Comparison of ENCODE assay signal across 10 cellular contexts in genomic region chr11:71489311-71490043, GRCh38. TPM values are rescaled to one million over a fixed set of nuclear protein-coding genes. Genes with fewer than 3 reads are reported as not detected.
DNase-seq lines count a peak whose midpoint lies in the region; ATAC-seq, FAIRE-seq and TF ChIP-seq lines count a peak whose summit lies in the region.
"Had no signal": no experiment of that assay in that cellular context is flagged by ENCODE, and none has a peak within 500 bp of the region (broad histone marks: within the 10 kb centered on the region; RNA-seq: fewer than 3 reads in every experiment).

No MANE protein-coding gene starts in this region.

- H2BK5ac ChIP-seq in H1 (ENCODE audit: low read depth, low read length), result no peak overlapping the region

- no peaks in the 10 kb centered on the region for H3K27me3 Mint-ChIP-seq in activated B cell treated with CpG ODN at 0.5 μM for 24 hours
- H3K27me3 Mint-ChIP-seq in nephron progenitor cell (ENCODE audit: low read depth, poor library complexity), result peaks cover 2% of the 10 kb centered on the region
- H3K27me3 Mint-ChIP-seq: naive B cell had no signal

- no peak overlapping the region for H3K14ac ChIP-seq in H1 (ENCODE audit: insufficient read length)

- intact Hi-C loops in activated B cell treated with CpG ODN at 0.5 μM for 24 hours (cut with micrococcal nuclease) (no loop called here), esophagus muscularis mucosa (cut with DNase I) (no loop called here)

- H3K4me1 ChIP-seq in H1 (replicated peaks in 1 of 4; ENCODE audit: control insufficient read depth in 3 of 4, insufficient read depth in 4 of 4, low read length in 3 of 4), result no peaks in the 10 kb centered on the region
- no peaks in the 10 kb centered on the region for H3K4me1 ChIP-seq in esophagus muscularis mucosa

- H4K91ac ChIP-seq in H1 (replicated peaks; ENCODE audit: insufficient read length, low read length), result no peak overlapping the region

- H3K56ac ChIP-seq in H1 (replicated peaks; ENCODE audit: insufficient read length, low read depth, low read length), result no peak overlapping the region

- peak; percentile 35 for DNase-seq in GM19240 (ENCODE audit: insufficient read length, low spot score)
- peak; percentile 15 for DNase-seq in activated B cell treated with CpG ODN at 0.5 μM for 24 hours
- DNase-seq in H1 (ENCODE audit: low read depth in 1 of 2, low spot score in 2 of 2), result peak in 1 of 2 experiments; percentile 33
- DNase-seq in stimulated activated CD4-positive, alpha-beta T cell treated with anti-CD3 and anti-CD28 coated beads, Interleukin-2, amount 100 ng/mL, for 48 hours, result peak; percentile 53 to 57
- DNase-seq in esophagus muscularis mucosa (ENCODE audit: extremely low spot score), result no peak
- no peak for DNase-seq in AG08396 (ENCODE audit: low spot score)
- DNase-seq in nephron progenitor cell, result no peak
- DNase-seq: naive B cell had no signal

- H3K18ac ChIP-seq in H1 (ENCODE audit: extremely low read depth, low read length), result no peak overlapping the region

- peak overlapping the region; percentile 71; the same call in 1 of the 2 replicates for H4K8ac ChIP-seq in H1 (ENCODE audit: extremely low read depth, insufficient read depth, low read length)

- peaks cover 0 to 17% (median 8%) of the 10 kb centered on the region in 4 experiments; a peak in 4 of 8 replicates for H3K36me3 ChIP-seq in H1 (ENCODE audit: control insufficient read depth in 2 of 4, insufficient read depth in 4 of 4, low read length in 3 of 4)
- H3K36me3 ChIP-seq in esophagus muscularis mucosa, result peaks cover 50 to 86% (median 66%) of the 10 kb centered on the region in 4 donors

- TF ChIP-seq EP300 in H1 (IDR thresholded peaks at IDR 0.05; ENCODE audit: borderline replicate concordance in 1 of 2, low read depth in 2 of 2, low read length in 2 of 2) (no peak), esophagus muscularis mucosa (IDR thresholded peaks at IDR 0.05) (no peak)

- H3K27me3 ChIP-seq in H1 (replicated peaks in 1 of 4; ENCODE audit: control insufficient read depth in 3 of 4, extremely low read depth in 1 of 4, insufficient read depth in 3 of 4, low read length in 3 of 4), result no peaks in the 10 kb centered on the region
- H3K27me3 ChIP-seq in esophagus muscularis mucosa, result no peaks in the 10 kb centered on the region

- H3K9me3 Mint-ChIP-seq in activated B cell treated with CpG ODN at 0.5 μM for 24 hours, result no peaks in the 10 kb centered on the region
- no peaks in the 10 kb centered on the region for H3K9me3 Mint-ChIP-seq in nephron progenitor cell
- H3K9me3 Mint-ChIP-seq: naive B cell had no signal

- H2AFZ ChIP-seq in H1 (ENCODE audit: low read length), result no peak overlapping the region

- H3K23ac ChIP-seq in H1 (ENCODE audit: insufficient read length), result no peak overlapping the region

- no peak overlapping the region for H3K4me2 ChIP-seq in H1 (ENCODE audit: insufficient read depth in 1 of 2, low read depth in 2 of 2, low read length in 2 of 2)

- H3K23me2 ChIP-seq in H1 (ENCODE audit: low read depth, low read length), result peaks cover 4% of the 10 kb centered on the region; the same call in 1 of the 2 replicates

- no peaks in the 10 kb centered on the region for H3K79me1 ChIP-seq in H1 (ENCODE audit: low read depth, low read length)

- no peak for FAIRE-seq in H1 (lab: Jason Lieb, UNC)

- H3K27ac ChIP-seq in H1 (ENCODE audit: low read depth, low read length), result no peak overlapping the region
- H3K27ac ChIP-seq in esophagus muscularis mucosa (replicated peaks in 1 of 4), result no peak overlapping the region

- H3K79me2 ChIP-seq in H1 (ENCODE audit: control insufficient read depth in 1 of 2, insufficient read depth in 2 of 2, low read length in 2 of 2), result no peaks in the 10 kb centered on the region

- no peak overlapping the region for H2BK12ac ChIP-seq in H1 (ENCODE audit: low read depth, low read length)

- H3K4me3 ChIP-seq in H1 (ENCODE audit: extremely low read depth in 1 of 4, insufficient read depth in 2 of 4, low read depth in 3 of 4, low read length in 4 of 4), result no peak overlapping the region
- H3K4me3 ChIP-seq in esophagus muscularis mucosa, result no peak overlapping the region

- WGBS in H1 (ENCODE audit: extremely low coverage in 1 of 2, insufficient coverage in 1 of 2, insufficient read length in 1 of 2, insufficient replicate concordance in 2 of 2, low coverage in 1 of 2, low lambda C conversion rate in 2 of 2, missing lambda C conversion rate in 1 of 2), 2 experiments, result 93% methylated on average over 15 of the region's 15 CpGs; no CpG with 5 or more reads in 1 of the 2 experiments
- WGBS in esophagus muscularis mucosa, result 59% methylated on average over 12 of the region's 15 CpGs

- TF ChIP-seq RAD21 in H1 (IDR thresholded peaks at IDR 0.05 in 1 of 2, conservative IDR thresholded peaks at IDR 0.05 in 1 of 2; ENCODE audit: low read depth in 2 of 2, low read length in 2 of 2), result no peak

- no peak overlapping the region for H2BK20ac ChIP-seq in H1 (ENCODE audit: low read length)

- TF ChIP-seq POLR2A in H1 (IDR thresholded peaks at IDR 0.05; ENCODE audit: control extremely low read depth in 1 of 2, low read depth in 2 of 2, low read length in 2 of 2) (no peak), esophagus muscularis mucosa (IDR thresholded peaks at IDR 0.05; ENCODE audit: low read depth) (no peak)

- POLR2A ChIA-PET in activated B cell treated with CpG ODN at 0.5 μM for 24 hours (lab: Charles Lee), result no interaction called here
- POLR2A ChIA-PET in H1 (lab: Charles Lee; ENCODE audit: partially characterized antibody), result interaction anchor here (0.6 kb wide), 1 partner anchor 136 kb away, joined by 4 read pairs; no protein-coding TSS in a partner anchor

- H3K4me3 Mint-ChIP-seq in activated B cell treated with CpG ODN at 0.5 μM for 24 hours, result no peak overlapping the region
- H3K4me3 Mint-ChIP-seq in nephron progenitor cell, result no peak overlapping the region
- H3K4me3 Mint-ChIP-seq: naive B cell had no signal

- H3K9ac ChIP-seq in H1 (replicated peaks in 1 of 4; ENCODE audit: extremely low read depth in 1 of 4, low read depth in 3 of 4, low read length in 3 of 4), result no peak overlapping the region

- H2BK15ac ChIP-seq in H1 (ENCODE audit: low read length), result no peak overlapping the region

- no peaks in the 10 kb centered on the region for H3K9me3 ChIP-seq in H1 (ENCODE audit: insufficient read depth in 2 of 2, low read depth in 1 of 2, low read length in 1 of 2)
- H3K9me3 ChIP-seq in esophagus muscularis mucosa, result no peaks in the 10 kb centered on the region

- no peak overlapping the region for H2AK5ac ChIP-seq in H1 (ENCODE audit: low read depth, low read length)

- H3K36me3 Mint-ChIP-seq in activated B cell treated with CpG ODN at 0.5 μM for 24 hours (ENCODE audit: low read depth), result peaks cover 86% of the 10 kb centered on the region
- H3K36me3 Mint-ChIP-seq in nephron progenitor cell (ENCODE audit: low read depth), result peaks cover 51% of the 10 kb centered on the region

- CTCF ChIA-PET in activated B cell treated with CpG ODN at 0.5 μM for 24 hours (lab: Charles Lee), result no interaction called here
- CTCF ChIA-PET in H1 (lab: Charles Lee; ENCODE audit: partially characterized antibody), result interaction anchor here (2.1 kb wide), 1 partner anchor 9 kb away, joined by 4 read pairs; no protein-coding TSS in a partner anchor

- no peak overlapping the region for H3K4ac ChIP-seq in H1 (replicated peaks; ENCODE audit: insufficient read length, low read depth, low read length)

- ATAC-seq in activated B cell treated with CpG ODN at 0.5 μM for 24 hours (ENCODE audit: low read depth) (peak; percentile 52), GM19452 (IDR thresholded peaks at IDR 0.05; ENCODE audit: unreplicated experiment) (no peak)

- H2BK120ac ChIP-seq in H1 (replicated peaks; ENCODE audit: low read depth, low read length), result no peak overlapping the region

- H3K27ac Mint-ChIP-seq in activated B cell treated with CpG ODN at 0.5 μM for 24 hours, result no peak overlapping the region
- no peak overlapping the region for H3K27ac Mint-ChIP-seq in nephron progenitor cell

- no peak for TF ChIP-seq CTCF in activated B cell treated with CpG ODN at 0.5 μM for 24 hours (IDR thresholded peaks at IDR 0.05)
- no peak for TF ChIP-seq CTCF in H1 (IDR thresholded peaks at IDR 0.05; ENCODE audit: control extremely low read depth in 1 of 3, insufficient read depth in 1 of 3, low read depth in 1 of 3, low read length in 3 of 3)
- TF ChIP-seq CTCF in esophagus muscularis mucosa (IDR thresholded peaks at IDR 0.05), result no peak
- no peak for TF ChIP-seq CTCF in nephron progenitor cell (IDR thresholded peaks at IDR 0.05)

- peaks cover 0 to 14% of the 10 kb centered on the region in 2 experiments for H4K20me1 ChIP-seq in H1 (replicated peaks in 1 of 2; ENCODE audit: control insufficient read depth in 1 of 2, insufficient read depth in 2 of 2, low read length in 2 of 2)

- no peak overlapping the region for H4K5ac ChIP-seq in H1 (ENCODE audit: insufficient read length, low read depth, low read length)

- H3K4me1 Mint-ChIP-seq in activated B cell treated with CpG ODN at 0.5 μM for 24 hours (peaks cover 10% of the 10 kb centered on the region), nephron progenitor cell (peaks cover 31% of the 10 kb centered on the region)

RNA-seq across cellular contexts. Expression of gene NADSYN1, which starts 36.5 kb away (rescaled TPM):
- total RNA-seq in activated B cell treated with CpG ODN at 0.5 μM for 24 hours (127 and 146 TPM in 2 replicates), esophagus muscularis mucosa (10 to 100 TPM; 38.4 to 44.4 (median 42.2) TPM)
- 36.2 and 38.3 TPM in 2 replicates for total RNA-seq in H1 (2021; fragmentation: NEBNext Ultra II Directional; extraction: Animal tissue kit (Norgen Biotek cat#: 25700))
- 38.6 and 46.9 TPM in 2 replicates for polyA plus RNA-seq in H1 (2011; rRNA removed)
- polyA plus RNA-seq in H1 (2011; cell fraction: cytosol; rRNA removed), result 47.2 TPM
- polyA plus RNA-seq in H1 (2011; cell fraction: nucleus; rRNA removed), result 123 TPM
- 33.7 to 49.7 TPM (median 43.4 TPM) in 4 replicates for polyA plus RNA-seq in H1 (2012, experiment 1 of 2)
- polyA plus RNA-seq in H1 (2012, experiment 2 of 2), result 35.4 TPM
- polyA plus RNA-seq in H1 (2013, experiment 1 of 2), result 27.1 TPM
- polyA plus RNA-seq in H1 (2013, experiment 2 of 2), result 23.0 TPM
- polyA minus RNA-seq in H1 (2011; rRNA and poly(A)+ RNA removed), result 51.7 and 52.2 TPM in 2 replicates
- 20.0 TPM for polyA minus RNA-seq in H1 (2011; cell fraction: cytosol; rRNA and poly(A)+ RNA removed)
- 49.1 TPM for polyA minus RNA-seq in H1 (2011; cell fraction: nucleus; rRNA and poly(A)+ RNA removed)

RNA-seq across cellular contexts. Expression of gene KRTAP5-7, which starts 37.6 kb away (rescaled TPM):
- 0.24 and 0.49 TPM in 2 replicates for total RNA-seq in activated B cell treated with CpG ODN at 0.5 μM for 24 hours
- not detected in 2 replicates for total RNA-seq in H1 (2021; fragmentation: NEBNext Ultra II Directional; extraction: Animal tissue kit (Norgen Biotek cat#: 25700))
- not detected in 2 replicates for polyA plus RNA-seq in H1 (2011; rRNA removed)
- polyA plus RNA-seq in H1 (2011; cell fraction: cytosol; rRNA removed), result not detected
- polyA plus RNA-seq in H1 (2011; cell fraction: nucleus; rRNA removed), result 0.16 TPM
- polyA plus RNA-seq in H1 (2012, experiment 1 of 2), result not detected in 4 replicates
- polyA plus RNA-seq in H1 (2012, experiment 2 of 2), result not detected
- polyA plus RNA-seq in H1 (2013, experiment 1 of 2), result not detected
- not detected for polyA plus RNA-seq in H1 (2013, experiment 2 of 2)
- 0.13 TPM in 1 of 2 replicates, not detected in the other for polyA minus RNA-seq in H1 (2011; rRNA and poly(A)+ RNA removed)
- polyA minus RNA-seq in H1 (2011; cell fraction: cytosol; rRNA and poly(A)+ RNA removed), result not detected
- polyA minus RNA-seq in H1 (2011; cell fraction: nucleus; rRNA and poly(A)+ RNA removed), result not detected
- total RNA-seq in esophagus muscularis mucosa, result not detected

RNA-seq across cellular contexts. Expression of gene DHCR7, which starts 41.3 kb away (rescaled TPM):
- total RNA-seq in activated B cell treated with CpG ODN at 0.5 μM for 24 hours (35.5 and 47.2 TPM in 2 replicates), esophagus muscularis mucosa (1 to 10 TPM; 5.8 to 9.5 (median 9.2) TPM)
- 144 and 148 TPM in 2 replicates for total RNA-seq in H1 (2021; fragmentation: NEBNext Ultra II Directional; extraction: Animal tissue kit (Norgen Biotek cat#: 25700))
- polyA plus RNA-seq in H1 (2011; rRNA removed), result 157 and 196 TPM in 2 replicates
- 108 TPM for polyA plus RNA-seq in H1 (2011; cell fraction: cytosol; rRNA removed)
- polyA plus RNA-seq in H1 (2011; cell fraction: nucleus; rRNA removed), result 185 TPM
- 120 to 136 TPM (median 129 TPM) in 4 replicates for polyA plus RNA-seq in H1 (2012, experiment 1 of 2)
- polyA plus RNA-seq in H1 (2012, experiment 2 of 2), result 170 TPM
- 351 TPM for polyA plus RNA-seq in H1 (2013, experiment 1 of 2)
- 348 TPM for polyA plus RNA-seq in H1 (2013, experiment 2 of 2)
- polyA minus RNA-seq in H1 (2011; rRNA and poly(A)+ RNA removed), result 125 and 139 TPM in 2 replicates
- polyA minus RNA-seq in H1 (2011; cell fraction: cytosol; rRNA and poly(A)+ RNA removed), result 116 TPM
- 56.5 TPM for polyA minus RNA-seq in H1 (2011; cell fraction: nucleus; rRNA and poly(A)+ RNA removed)

RNA-seq across cellular contexts. Expression of gene KRTAP5-8, which starts 48.3 kb away (rescaled TPM):
- total RNA-seq in activated B cell treated with CpG ODN at 0.5 μM for 24 hours, result 0.20 and 0.42 TPM in 2 replicates
- total RNA-seq in H1 (2021; fragmentation: NEBNext Ultra II Directional; extraction: Animal tissue kit (Norgen Biotek cat#: 25700)), result not detected in 2 replicates
- 0.06 TPM in 1 of 2 replicates, not detected in the other for polyA plus RNA-seq in H1 (2011; rRNA removed)
- polyA plus RNA-seq in H1 (2011; cell fraction: cytosol; rRNA removed), result not detected
- polyA plus RNA-seq in H1 (2011; cell fraction: nucleus; rRNA removed), result 0.13 TPM
- polyA plus RNA-seq in H1 (2012, experiment 1 of 2), result not detected in 4 replicates
- not detected for polyA plus RNA-seq in H1 (2012, experiment 2 of 2)
- polyA plus RNA-seq in H1 (2013, experiment 1 of 2), result not detected
- polyA plus RNA-seq in H1 (2013, experiment 2 of 2), result not detected
- 0.29 TPM in 1 of 2 replicates, not detected in the other for polyA minus RNA-seq in H1 (2011; rRNA and poly(A)+ RNA removed)
- not detected for polyA minus RNA-seq in H1 (2011; cell fraction: cytosol; rRNA and poly(A)+ RNA removed)
- polyA minus RNA-seq in H1 (2011; cell fraction: nucleus; rRNA and poly(A)+ RNA removed), result not detected
- total RNA-seq in esophagus muscularis mucosa, result not detected

RNA-seq across cellular contexts. Expression of gene KRTAP5-9, which starts 58.7 kb away (rescaled TPM):
- total RNA-seq in activated B cell treated with CpG ODN at 0.5 μM for 24 hours, result 0.37 and 0.53 TPM in 2 replicates
- not detected in 2 replicates for total RNA-seq in H1 (2021; fragmentation: NEBNext Ultra II Directional; extraction: Animal tissue kit (Norgen Biotek cat#: 25700))
- polyA plus RNA-seq in H1 (2011; rRNA removed), result 0.11 TPM in 1 of 2 replicates, not detected in the other
- not detected for polyA plus RNA-seq in H1 (2011; cell fraction: cytosol; rRNA removed)
- 0.36 TPM for polyA plus RNA-seq in H1 (2011; cell fraction: nucleus; rRNA removed)
- not detected in 4 replicates for polyA plus RNA-seq in H1 (2012, experiment 1 of 2)
- not detected for polyA plus RNA-seq in H1 (2012, experiment 2 of 2)
- polyA plus RNA-seq in H1 (2013, experiment 1 of 2), result not detected
- polyA plus RNA-seq in H1 (2013, experiment 2 of 2), result not detected
- not detected in 2 replicates for polyA minus RNA-seq in H1 (2011; rRNA and poly(A)+ RNA removed)
- polyA minus RNA-seq in H1 (2011; cell fraction: cytosol; rRNA and poly(A)+ RNA removed), result not detected
- polyA minus RNA-seq in H1 (2011; cell fraction: nucleus; rRNA and poly(A)+ RNA removed), result not detected
- not detected for total RNA-seq in esophagus muscularis mucosa
- total RNA-seq: SK-MEL-5 had no signal

Comparison
In these comparisons a context has a peak if more than half of its experiments do, and no peak if none do; other contexts are left out.
1. DNase-seq: peak in GM19240 (single experiment), activated B cell treated with CpG ODN at 0.5 μM for 24 hours (single experiment) and stimulated activated CD4-positive, alpha-beta T cell treated with anti-CD3 and anti-CD28 coated beads, Interleukin-2, amount 100 ng/mL, for 48 hours (2 of 2); none in esophagus muscularis mucosa (single experiment), AG08396 (single experiment) and nephron progenitor cell (single experiment).